ENCODE assay signal across 8 cellular contexts in the genomic region with DNA sequence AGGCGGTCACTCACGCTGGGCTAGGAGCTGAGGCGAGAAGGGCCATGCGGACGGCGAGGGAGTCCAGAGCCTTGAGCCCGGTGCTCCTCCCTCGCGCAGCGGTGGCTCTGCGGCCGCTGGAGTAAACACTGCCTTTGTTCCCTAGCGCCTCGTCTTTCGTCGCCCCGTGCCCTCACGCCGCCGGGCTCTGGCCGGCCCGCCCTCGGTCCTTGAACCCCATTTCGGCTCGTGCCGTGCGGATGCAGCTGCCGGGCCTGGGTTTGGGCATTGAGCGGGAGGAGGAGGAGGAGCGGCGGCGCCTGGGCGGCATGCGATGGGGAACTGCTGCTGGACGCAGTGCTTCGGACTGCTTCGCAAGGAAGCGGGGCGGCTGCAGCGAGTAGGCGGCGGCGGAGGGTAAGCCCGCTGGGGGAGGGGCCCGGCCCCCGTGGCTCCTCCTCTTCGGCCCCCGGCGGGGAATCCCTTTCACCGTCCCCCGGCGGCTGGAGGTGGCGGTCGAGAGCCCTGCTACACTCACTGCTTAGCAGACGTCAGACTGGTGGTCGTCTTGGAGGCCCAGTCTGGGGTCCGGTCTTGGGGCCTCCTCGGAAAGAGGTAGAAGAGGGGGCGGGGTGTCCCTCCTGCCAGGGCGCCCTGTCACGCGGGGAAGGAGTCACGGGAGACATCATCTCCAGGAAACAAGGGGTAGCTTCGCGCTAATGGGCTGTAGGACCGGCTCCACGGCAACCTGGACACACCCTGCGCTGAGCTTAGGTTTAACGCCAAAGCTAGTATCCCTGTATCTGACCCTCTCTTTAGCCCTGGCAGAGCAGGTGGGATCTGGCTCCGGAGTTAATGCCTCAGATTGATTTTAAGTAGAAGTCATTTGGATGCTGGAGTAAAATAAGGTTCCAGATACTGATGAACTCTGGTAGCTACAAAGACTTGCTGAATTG. TPM values are rescaled to one million over a fixed set of nuclear protein-coding genes. Genes with fewer than 3 reads are reported as not detected.
DNase-seq lines count a peak whose midpoint lies in the region; ATAC-seq and TF ChIP-seq lines count a peak whose summit lies in the region.

A gene with protein sequence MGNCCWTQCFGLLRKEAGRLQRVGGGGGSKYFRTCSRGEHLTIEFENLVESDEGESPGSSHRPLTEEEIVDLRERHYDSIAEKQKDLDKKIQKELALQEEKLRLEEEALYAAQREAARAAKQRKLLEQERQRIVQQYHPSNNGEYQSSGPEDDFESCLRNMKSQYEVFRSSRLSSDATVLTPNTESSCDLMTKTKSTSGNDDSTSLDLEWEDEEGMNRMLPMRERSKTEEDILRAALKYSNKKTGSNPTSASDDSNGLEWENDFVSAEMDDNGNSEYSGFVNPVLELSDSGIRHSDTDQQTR (plus strand): TSS at position 9 of the 935 bp plus-strand sequence. CDS start 305 bp downstream, at position 314.

- no peaks in the 10 kb centered on the region for H3K27me3 Mint-ChIP-seq in activated CD4-positive, alpha-beta T cell treated with anti-CD3 and anti-CD28 coated beads for 36 hours

- DNase-seq in AML-193 (lab: John Stamatoyannopoulos, UW): peak; percentile 53 to 69
- peak; percentile 53 to 68 for DNase-seq in NCI-H446 (lab: John Stamatoyannopoulos, UW)
- peak; percentile 87 for DNase-seq in activated CD4-positive, alpha-beta T cell treated with anti-CD3 and anti-CD28 coated beads for 36 hours
- peak; percentile 77 for DNase-seq in choroid plexus epithelial cell (ENCODE audit: low read depth)
- peak; percentile 83 for DNase-seq in kidney tubule cell (ENCODE audit: low spot score)
- peak; percentile 52 to 73 for DNase-seq in stimulated activated CD4-positive, alpha-beta T cell treated with anti-CD3 and anti-CD28 coated beads, Interleukin-1b, Interleukin-23, amount 100 ng/mL, for 4 hours (ENCODE audit: low read depth in 2 of 2)

- TF ChIP-seq CTCF in choroid plexus epithelial cell (conservative IDR thresholded peaks at IDR 0.05; ENCODE audit: low read depth, low read length): peak; percentile 45

- H3K9me3 Mint-ChIP-seq in activated CD4-positive, alpha-beta T cell treated with anti-CD3 and anti-CD28 coated beads for 36 hours (ENCODE audit: low read depth): no peaks in the 10 kb centered on the region

- ATAC-seq in GM18907 (IDR thresholded peaks at IDR 0.05; ENCODE audit: unreplicated experiment) (peak; percentile 81), HG03139 (IDR thresholded peaks at IDR 0.05; ENCODE audit: unreplicated experiment) (peak; percentile 63)
- peak; percentile 60 for ATAC-seq in activated CD4-positive, alpha-beta T cell treated with anti-CD3 and anti-CD28 coated beads for 36 hours

- H3K4me3 ChIP-seq in choroid plexus epithelial cell (ENCODE audit: low read depth, low read length): peak within 1 kb of the TSS; percentile 92

- H3K4me3 Mint-ChIP-seq in activated CD4-positive, alpha-beta T cell treated with anti-CD3 and anti-CD28 coated beads for 36 hours: peak within 1 kb of the TSS; percentile 79

- no peaks in the 10 kb centered on the region for H3K36me3 Mint-ChIP-seq in activated CD4-positive, alpha-beta T cell treated with anti-CD3 and anti-CD28 coated beads for 36 hours (ENCODE audit: low read depth)

- H3K27ac Mint-ChIP-seq in activated CD4-positive, alpha-beta T cell treated with anti-CD3 and anti-CD28 coated beads for 36 hours: peak within 1 kb of the TSS; percentile 91

- H3K4me1 Mint-ChIP-seq in activated CD4-positive, alpha-beta T cell treated with anti-CD3 and anti-CD28 coated beads for 36 hours: peaks cover 28% of the 10 kb centered on the region

- intact Hi-C loops in activated CD4-positive, alpha-beta T cell treated with anti-CD3 and anti-CD28 coated beads for 36 hours (cut with DNase I, micrococcal nuclease): loop anchor here (1.0 to 10.0 kb wide), 13 partner anchors 33 to 503 kb away; a partner anchor contains a TSS

- CTCF ChIA-PET in activated CD4-positive, alpha-beta T cell treated with anti-CD3 and anti-CD28 coated beads for 36 hours (lab: Charles Lee): interaction anchor here (0.7 to 2.3 kb wide), 9 partner anchors 11 to 249 kb away, joined by 3 to 9 read pairs (median 3); a partner anchor contains a TSS

- POLR2A ChIA-PET in activated CD4-positive, alpha-beta T cell treated with anti-CD3 and anti-CD28 coated beads for 36 hours (lab: Charles Lee): interaction anchor here (1.1 kb wide), 1 partner anchor 41 kb away, joined by 3 read pairs; no protein-coding TSS in a partner anchor

RNA-seq across cellular contexts. Expression of the gene that starts here (rescaled TPM):
- 10 to 100 TPM; 15.8 to 16.5 TPM for total RNA-seq in activated CD4-positive, alpha-beta T cell treated with anti-CD3 and anti-CD28 coated beads for 36 hours

Comparison
In these comparisons a context has a peak if more than half of its experiments do, and no peak if none do; other contexts are left out.
1. Peak in every context shown above with its lines: DNase-seq, ATAC-seq and H3K4me3 ChIP-seq.